ENCODE assay signal across 21 cellular contexts in genomic region chr5:178285399-178286225, GRCh38.
"Had no signal": no experiment of that assay in that cellular context is flagged by ENCODE, and none has a peak within 500 bp of the region (broad histone marks: within the 10 kb centered on the region; RNA-seq: fewer than 3 reads in every experiment).

No MANE protein-coding gene starts in this region.

- H3K4me3 ChIP-seq: adrenal gland, left lung, neural progenitor cell, ovary, thoracic aorta, upper lobe of left lung had no signal

- H3K4me1 Mint-ChIP-seq: activated CD4-positive, alpha-beta T cell treated with anti-CD3 and anti-CD28 coated beads for 36 hours; activated naive CD4-positive, alpha-beta T cell treated with anti-CD3 and anti-CD28 coated beads, Interleukin-2, amount 50 U/mL, for 24 hours; memory B cell; naive B cell; stimulated activated memory B cell treated with anti-CD40 and anti-IgM and Interleukin-4, amounts not matched to agents 10 μg/mL and 1 μg/mL and 100 μg/mL, for 72 hours had no signal

- DNase-seq: activated CD4-positive, alpha-beta T cell treated with anti-CD3 and anti-CD28 coated beads for 36 hours; activated CD4-positive, alpha-beta T cell treated with anti-CD3 and anti-CD28 coated beads, Interleukin-2, amount 50 U/mL, for 48 hours; activated gamma-delta T cell; adrenal gland; dermis blood vessel endothelial cell; effector memory CD4-positive, alpha-beta T cell; naive B cell; ovary; stimulated activated CD4-positive, alpha-beta T cell treated with anti-CD3 and anti-CD28 coated beads, Interleukin-4, amount 100 ng/mL, for 4 hours; SW 1271; upper lobe of left lung had no signal

- H3K4me3 Mint-ChIP-seq: activated CD4-positive, alpha-beta T cell treated with anti-CD3 and anti-CD28 coated beads for 36 hours; activated naive CD4-positive, alpha-beta T cell treated with anti-CD3 and anti-CD28 coated beads, Interleukin-2, amount 50 U/mL, for 24 hours; memory B cell; naive B cell; neural progenitor cell; stimulated activated memory B cell treated with anti-CD40 and anti-IgM and Interleukin-4, amounts not matched to agents 10 μg/mL and 1 μg/mL and 100 μg/mL, for 72 hours had no signal

- H3K27ac Mint-ChIP-seq: activated CD4-positive, alpha-beta T cell treated with anti-CD3 and anti-CD28 coated beads for 36 hours; activated naive CD4-positive, alpha-beta T cell treated with anti-CD3 and anti-CD28 coated beads, Interleukin-2, amount 50 U/mL, for 24 hours; memory B cell; neural progenitor cell; stimulated activated memory B cell treated with anti-CD40 and anti-IgM and Interleukin-4, amounts not matched to agents 10 μg/mL and 1 μg/mL and 100 μg/mL, for 72 hours had no signal

- H3K9ac ChIP-seq: neural progenitor cell had no signal

- H3K36me3 ChIP-seq: adrenal gland, left lung, neural progenitor cell, ovary, thoracic aorta, upper lobe of left lung had no signal

- H3K27ac ChIP-seq: adrenal gland, left lung, neural progenitor cell, ovary, thoracic aorta, upper lobe of left lung had no signal

- ATAC-seq: activated CD4-positive, alpha-beta T cell treated with anti-CD3 and anti-CD28 coated beads for 36 hours; left lung; sciatic nerve had no signal

- H3K27me3 ChIP-seq: adrenal gland, ovary, upper lobe of left lung had no signal

- H3K4me1 ChIP-seq: adrenal gland, left lung had no signal

- FAIRE-seq: bronchial epithelial cell, endothelial cell of umbilical vein, keratinocyte had no signal

- H3K9me3 ChIP-seq: ovary had no signal

- H3K36me3 Mint-ChIP-seq: activated naive CD4-positive, alpha-beta T cell treated with anti-CD3 and anti-CD28 coated beads, Interleukin-2, amount 50 U/mL, for 24 hours; neural progenitor cell; stimulated activated memory B cell treated with anti-CD40 and anti-IgM and Interleukin-4, amounts not matched to agents 10 μg/mL and 1 μg/mL and 100 μg/mL, for 72 hours had no signal

- H3K27me3 Mint-ChIP-seq: activated CD4-positive, alpha-beta T cell treated with anti-CD3 and anti-CD28 coated beads for 36 hours; activated naive CD4-positive, alpha-beta T cell treated with anti-CD3 and anti-CD28 coated beads, Interleukin-2, amount 50 U/mL, for 24 hours had no signal
